In genomic region chr10:69452676-69453415, GRCh38 we compare ENCODE assay signal across 1 cellular context.
TF ChIP-seq lines count a peak whose summit lies in the region.

No MANE protein-coding gene starts in this region.

TF ChIP-seq in WTC11, 78 proteins besides CTCF, POLR2A, EP300 and RAD21 (continued from another document):
- TF ChIP-seq GRHL2 (CRISPR knock-in tag; IDR thresholded peaks at IDR 0.05; ENCODE audit: insufficient replicate concordance, severe bottlenecking), result no peak
- no peak for TF ChIP-seq ZNF317 (CRISPR knock-in tag; IDR thresholded peaks at IDR 0.05; ENCODE audit: borderline replicate concordance, low read depth)
- no peak for TF ChIP-seq TCF7 (CRISPR knock-in tag; IDR thresholded peaks at IDR 0.05; ENCODE audit: low read depth)
- TF ChIP-seq, protein P1, sequence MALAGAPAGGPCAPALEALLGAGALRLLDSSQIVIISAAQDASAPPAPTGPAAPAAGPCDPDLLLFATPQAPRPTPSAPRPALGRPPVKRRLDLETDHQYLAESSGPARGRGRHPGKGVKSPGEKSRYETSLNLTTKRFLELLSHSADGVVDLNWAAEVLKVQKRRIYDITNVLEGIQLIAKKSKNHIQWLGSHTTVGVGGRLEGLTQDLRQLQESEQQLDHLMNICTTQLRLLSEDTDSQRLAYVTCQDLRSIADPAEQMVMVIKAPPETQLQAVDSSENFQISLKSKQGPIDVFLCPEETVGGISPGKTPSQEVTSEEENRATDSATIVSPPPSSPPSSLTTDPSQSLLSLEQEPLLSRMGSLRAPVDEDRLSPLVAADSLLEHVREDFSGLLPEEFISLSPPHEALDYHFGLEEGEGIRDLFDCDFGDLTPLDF (CRISPR knock-in tag; IDR thresholded peaks at IDR 0.05), result no peak
- no peak for TF ChIP-seq EMX1 (CRISPR knock-in tag; IDR thresholded peaks at IDR 0.05)
